ENCODE assay signal across 29 cellular contexts in genomic region chr17:64329571-64329970, GRCh38.
DNase-seq lines count a peak whose midpoint lies in the region; ATAC-seq and TF ChIP-seq lines count a peak whose summit lies in the region.
"Had no signal": no experiment of that assay in that cellular context is flagged by ENCODE, and none has a peak within 500 bp of the region (broad histone marks: within the 10 kb centered on the region; RNA-seq: fewer than 3 reads in every experiment).

No MANE protein-coding gene starts in this region.

- H4K20me1 ChIP-seq in IMR-90 (ENCODE audit: insufficient read depth, low read length) (no peaks in the 10 kb centered on the region), smooth muscle cell (ENCODE audit: low read depth) (no peaks in the 10 kb centered on the region)
- H4K20me1 ChIP-seq: BLaER1 had no signal

- no peak for TF ChIP-seq CTCF in IMR-90 (conservative IDR thresholded peaks at IDR 0.05; ENCODE audit: low read depth, low read length)
- TF ChIP-seq CTCF in smooth muscle cell (IDR thresholded peaks at IDR 0.05; ENCODE audit: borderline replicate concordance, insufficient read depth, poor library complexity, severe bottlenecking): no peak
- no peak for TF ChIP-seq CTCF in chondrocyte (IDR thresholded peaks at IDR 0.05)
- no peak for TF ChIP-seq CTCF in Peyer's patch (IDR thresholded peaks at IDR 0.05)

- H3K4me3 ChIP-seq in IMR-90 (ENCODE audit: insufficient read depth, low read depth, low read length) (no peak overlapping the region), smooth muscle cell (no peak overlapping the region), Peyer's patch (no peak overlapping the region)
- H3K4me3 ChIP-seq: ascending aorta, BLaER1, MG63, ovary, thoracic aorta had no signal

- no peak overlapping the region for H2BK120ac ChIP-seq in IMR-90 (ENCODE audit: low read depth, low read length)

- in situ Hi-C loops in IMR-90 (cut with MboI; ENCODE audit: low sequenced_read_pairs): no loop called here

- no peaks in the 10 kb centered on the region for H3K36me3 ChIP-seq in IMR-90 (ENCODE audit: control insufficient read depth, insufficient read depth, low read length)
- H3K36me3 ChIP-seq in smooth muscle cell (ENCODE audit: low read depth): no peaks in the 10 kb centered on the region
- H3K36me3 ChIP-seq in Peyer's patch: no peaks in the 10 kb centered on the region
- H3K36me3 ChIP-seq: ascending aorta, BLaER1, MG63, ovary, thoracic aorta had no signal

- H3K14ac ChIP-seq in IMR-90 (replicated peaks; ENCODE audit: low read depth, low read length): no peak overlapping the region

- H3K9ac ChIP-seq in IMR-90 (ENCODE audit: low read depth, low read length): no peak overlapping the region
- H3K9ac ChIP-seq in smooth muscle cell (ENCODE audit: low read depth): no peak overlapping the region
- H3K9ac ChIP-seq: BLaER1 had no signal

- no CpG with 5 or more reads among the region's 9 CpGs for WGBS in IMR-90 (ENCODE audit: extremely low coverage in 2 of 2, insufficient read length in 1 of 2), 2 experiments
- WGBS in smooth muscle cell (ENCODE audit: low lambda C conversion rate): 88% methylated on average over 9 of the region's 9 CpGs

- no peaks in the 10 kb centered on the region for H3K36me3 Mint-ChIP-seq in chondrocyte (ENCODE audit: low read depth)
- H3K36me3 Mint-ChIP-seq: activated CD4-positive, alpha-beta memory T cell treated with anti-CD3 and anti-CD28 coated beads for 36 hours had no signal

- H3K27ac ChIP-seq in IMR-90 (ENCODE audit: insufficient read depth, low read length): no peak overlapping the region
- peak overlapping the region; percentile 47 for H3K27ac ChIP-seq in smooth muscle cell (ENCODE audit: low read depth)
- no peak overlapping the region for H3K27ac ChIP-seq in Peyer's patch
- H3K27ac ChIP-seq: BLaER1 had no signal

- no peak for TF ChIP-seq POLR2A in IMR-90 (IDR thresholded peaks at IDR 0.05; ENCODE audit: low read depth, low read length)
- TF ChIP-seq POLR2A in Peyer's patch (IDR thresholded peaks at IDR 0.05): no peak

- H3K4me2 ChIP-seq in IMR-90 (ENCODE audit: low read depth, low read length) (no peak overlapping the region), smooth muscle cell (no peak overlapping the region)
- H3K4me2 ChIP-seq: BLaER1 had no signal

- no peak overlapping the region for H3K56ac ChIP-seq in IMR-90 (ENCODE audit: extremely low read depth, insufficient read depth, low read length)

- H3K18ac ChIP-seq in IMR-90 (ENCODE audit: low read depth, low read length): no peak overlapping the region

- H3K4me3 Mint-ChIP-seq in chondrocyte (ENCODE audit: unreplicated experiment): no peak overlapping the region
- H3K4me3 Mint-ChIP-seq: activated CD4-positive, alpha-beta memory T cell treated with anti-CD3 and anti-CD28 coated beads for 36 hours; activated T-cell treated with anti-CD3 and anti-CD28 coated beads, Interleukin-2, amount 50 U/mL, for 72 hours; nephron progenitor cell had no signal

- no peaks in the 10 kb centered on the region for H3K9me1 ChIP-seq in IMR-90 (ENCODE audit: insufficient read depth, low read length)

- H2BK20ac ChIP-seq in IMR-90 (ENCODE audit: low read depth, low read length): no peak overlapping the region

- peaks cover 22% of the 10 kb centered on the region for H3K27me3 ChIP-seq in IMR-90 (ENCODE audit: control insufficient read depth, insufficient read depth, low read length)
- peaks cover 4% of the 10 kb centered on the region for H3K27me3 ChIP-seq in smooth muscle cell (ENCODE audit: low read depth)
- no peaks in the 10 kb centered on the region for H3K27me3 ChIP-seq in Peyer's patch
- H3K27me3 ChIP-seq: ascending aorta, BLaER1, MG63, ovary had no signal

- CTCF ChIA-PET in IMR-90 (lab: Yijun Ruan, JAX): interaction anchor here (1.7 kb wide), 1 partner anchor 10 kb away, joined by 4 read pairs; no protein-coding TSS in a partner anchor

- no peak overlapping the region for H3K23ac ChIP-seq in IMR-90 (ENCODE audit: low read depth, low read length)

- no peak for DNase-seq in IMR-90
- DNase-seq in NCI-H2227 treated with DMSO at 0.1 percent for 48 hours (lab: John Stamatoyannopoulos, UW): peak; percentile 76
- DNase-seq in smooth muscle cell (lab: John Stamatoyannopoulos, UW; ENCODE audit: unreplicated experiment): no peak
- DNase-seq in chondrocyte (ENCODE audit: low spot score): no peak
- no peak for DNase-seq in Peyer's patch
- no peak for DNase-seq in KG1 (lab: John Stamatoyannopoulos, UW)
- DNase-seq: activated CD4-positive, alpha-beta memory T cell treated with anti-CD3 and anti-CD28 coated beads for 36 hours; activated CD4-positive, alpha-beta T cell treated with anti-CD3 and anti-CD28 coated beads for 1 hour; activated T-cell treated with anti-CD3 and anti-CD28 coated beads, Interleukin-2, amount 50 U/mL, for 72 hours; caudate nucleus; cortex of kidney; EL; foreskin melanocyte; KBM-7; mesenchymal stem cell; MG63; NCI-H1105 treated with DMSO at 0.1 percent for 48 hours; NCI-H1930; nephron progenitor cell; ovary; RPMI8226; small intestine; stimulated activated CD4-positive, alpha-beta T cell treated with anti-CD3 and anti-CD28 coated beads, Interleukin-1b, Interleukin-23, amount 100 ng/mL, for 48 hours; stimulated activated naive CD8-positive, alpha-beta T cell treated with anti-CD3 and anti-CD28 coated beads, Interleukin-15, Interleukin-2, amounts not matched to agents 100 U/mL and 50 U/mL, for 24 hours; T-helper 2 cell had no signal

- TF ChIP-seq RAD21 in IMR-90 (IDR thresholded peaks at IDR 0.05; ENCODE audit: low read length): no peak

- POLR2A ChIA-PET in IMR-90 (lab: Charles Lee; ENCODE audit: unreplicated experiment): no interaction called here

- H4K91ac ChIP-seq in IMR-90 (ENCODE audit: insufficient read depth, low read depth, low read length): no peak overlapping the region

- H3K27ac Mint-ChIP-seq in chondrocyte (ENCODE audit: unreplicated experiment): no peak overlapping the region
- H3K27ac Mint-ChIP-seq: activated CD4-positive, alpha-beta memory T cell treated with anti-CD3 and anti-CD28 coated beads for 36 hours; activated T-cell treated with anti-CD3 and anti-CD28 coated beads, Interleukin-2, amount 50 U/mL, for 72 hours; nephron progenitor cell had no signal

- H4K5ac ChIP-seq in IMR-90 (ENCODE audit: low read depth, low read length): no peak overlapping the region

- H2AFZ ChIP-seq in IMR-90 (replicated peaks; ENCODE audit: low read length, poor library complexity): peak overlapping the region; percentile 17
- H2AFZ ChIP-seq in smooth muscle cell (ENCODE audit: low read depth): no peak overlapping the region

- H3K27me3 Mint-ChIP-seq in chondrocyte (ENCODE audit: low read depth): no peaks in the 10 kb centered on the region
- H3K27me3 Mint-ChIP-seq: activated CD4-positive, alpha-beta memory T cell treated with anti-CD3 and anti-CD28 coated beads for 36 hours had no signal

- H4K8ac ChIP-seq in IMR-90 (ENCODE audit: low read depth in 2 of 2, low read length in 2 of 2): no peak overlapping the region

- H3K9me3 ChIP-seq in IMR-90 (ENCODE audit: control insufficient read depth, insufficient read depth, low read length) (no peaks in the 10 kb centered on the region), smooth muscle cell (replicated peaks; ENCODE audit: low read depth) (no peaks in the 10 kb centered on the region), Peyer's patch (no peaks in the 10 kb centered on the region)
- H3K9me3 ChIP-seq: ascending aorta, BLaER1, MG63, ovary, thoracic aorta had no signal

- intact Hi-C loops in IMR-90 (cut with micrococcal nuclease): no loop called here

- BruUV-seq in IMR-90 (replicated peaks; lab: Mats Ljungman, UMichigan): no TSS peak

- H2AK5ac ChIP-seq in IMR-90 (ENCODE audit: low read depth, low read length): no peak overlapping the region

- H3K79me2 ChIP-seq in smooth muscle cell (ENCODE audit: low read depth): no peaks in the 10 kb centered on the region

- peak overlapping the region; percentile 11 for H2AK9ac ChIP-seq in IMR-90 (replicated peaks; ENCODE audit: low read depth, low read length, poor library complexity)

- no peaks in the 10 kb centered on the region for H3K9me3 Mint-ChIP-seq in chondrocyte (ENCODE audit: low read depth)
- H3K9me3 Mint-ChIP-seq: activated CD4-positive, alpha-beta memory T cell treated with anti-CD3 and anti-CD28 coated beads for 36 hours; activated T-cell treated with anti-CD3 and anti-CD28 coated beads, Interleukin-2, amount 50 U/mL, for 72 hours; nephron progenitor cell had no signal

- no peak overlapping the region for H2BK5ac ChIP-seq in IMR-90 (ENCODE audit: low read depth, low read length, poor library complexity, severe bottlenecking)

- H3K79me1 ChIP-seq in IMR-90 (ENCODE audit: low read depth in 1 of 2, low read length in 2 of 2): no peaks in the 10 kb centered on the region

- H3F3A ChIP-seq in smooth muscle cell (ENCODE audit: low read depth): no peaks in the 10 kb centered on the region

- no peak overlapping the region for H3K4ac ChIP-seq in IMR-90 (ENCODE audit: low read depth, low read length)

- H3K4me1 ChIP-seq in IMR-90 (ENCODE audit: control insufficient read depth, insufficient read depth, low read length) (peaks cover 6% of the 10 kb centered on the region), smooth muscle cell (ENCODE audit: low read depth) (peaks cover 9% of the 10 kb centered on the region), Peyer's patch (peaks cover 0 to 4% (median 0%) of the 10 kb centered on the region in 4 donors)

- ATAC-seq in IMR-90 (ENCODE audit: low read depth) (no peak), esophagus mucosa (peak; percentile 59)
- ATAC-seq: activated T-cell treated with anti-CD3 and anti-CD28 coated beads, Interleukin-2, amount 50 U/mL, for 72 hours; stimulated activated naive CD8-positive, alpha-beta T cell treated with anti-CD3 and anti-CD28 coated beads, Interleukin-15, Interleukin-2, amounts not matched to agents 100 U/mL and 50 U/mL, for 24 hours had no signal

- no peak overlapping the region for H2BK15ac ChIP-seq in IMR-90 (ENCODE audit: low read depth, low read length)

- H3K4me1 Mint-ChIP-seq in chondrocyte (ENCODE audit: low read depth): peaks cover 32% of the 10 kb centered on the region

- dilution Hi-C loops in IMR-90 (cut with HindIII; ENCODE audit: low sequenced_read_pairs, unreplicated experiment): no loop called here

TF ChIP-seq in IMR-90, 13 proteins besides CTCF, POLR2A, EP300 and RAD21 (continues in another document):
- TF ChIP-seq NFE2L2 (IDR thresholded peaks at IDR 0.05; ENCODE audit: low read depth, low read length): no peak
- TF ChIP-seq BHLHE40 (IDR thresholded peaks at IDR 0.05; ENCODE audit: low read depth, low read length): no peak
- no peak for TF ChIP-seq MAFK (IDR thresholded peaks at IDR 0.05; ENCODE audit: low read depth, low read length)
- no peak for TF ChIP-seq MAZ (IDR thresholded peaks at IDR 0.05; ENCODE audit: borderline replicate concordance, low read depth, low read length)
- TF ChIP-seq SMC3 (IDR thresholded peaks at IDR 0.05; ENCODE audit: low read depth, low read length): no peak
- no peak for TF ChIP-seq CEBPB (IDR thresholded peaks at IDR 0.05; ENCODE audit: low read depth, low read length)
- no peak for TF ChIP-seq RCOR1 (IDR thresholded peaks at IDR 0.05; ENCODE audit: insufficient replicate concordance, low read length)
- TF ChIP-seq MXI1 (IDR thresholded peaks at IDR 0.05; ENCODE audit: borderline replicate concordance, low read depth, low read length): no peak
